In the genomic region with DNA sequence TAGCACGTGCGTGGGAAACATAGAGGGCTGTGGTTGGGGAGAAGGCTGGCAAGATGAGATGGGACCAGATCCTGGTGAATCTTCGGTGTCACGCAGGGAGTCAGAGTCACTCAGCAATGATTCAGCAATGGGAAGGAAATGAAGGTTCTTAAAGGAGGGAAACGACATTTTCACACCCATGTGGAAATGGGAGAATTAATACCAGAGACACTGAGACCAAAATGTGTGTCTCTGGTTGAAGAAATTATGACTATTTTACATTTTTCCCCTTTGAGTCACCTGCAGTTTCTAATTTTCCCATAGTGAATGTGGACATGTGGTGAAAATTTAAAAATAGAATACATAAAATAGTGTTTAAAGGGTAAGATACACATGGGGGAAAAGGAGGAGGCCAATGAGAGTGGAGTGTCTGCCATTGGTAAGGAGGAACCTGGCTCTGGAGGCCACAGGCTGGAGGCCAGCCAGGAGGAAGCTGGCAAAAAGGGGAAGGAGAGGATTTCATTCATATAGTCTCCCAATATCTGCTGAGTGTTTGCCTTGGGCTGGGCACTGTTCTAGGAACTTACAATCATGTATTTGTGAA, we compare ENCODE assay signal across 15 cellular contexts. TPM values are rescaled to one million over a fixed set of nuclear protein-coding genes. Genes with fewer than 3 reads are reported as not detected.
DNase-seq lines count a peak whose midpoint lies in the region; ATAC-seq and TF ChIP-seq lines count a peak whose summit lies in the region.
"Had no signal": no experiment of that assay in that cellular context is flagged by ENCODE, and none has a peak within 500 bp of the region (broad histone marks: within the 10 kb centered on the region; RNA-seq: fewer than 3 reads in every experiment).

No MANE protein-coding gene starts in this region.

- peak overlapping the region; percentile 50; the same call in 1 of the 2 replicates for H3K27ac Mint-ChIP-seq in HFFc6
- no peak overlapping the region for H3K27ac Mint-ChIP-seq in activated T-helper 2 cell treated with anti-CD3 and anti-CD28 coated beads, Interferon-gamma antibody, Interleukin-2, Interleukin-4, amounts not matched to agents 10 μg/mL and 5 μg/mL and 100 μg/mL, durations not matched to agents 14 hours and 24 hours and 36 hours
- H3K27ac Mint-ChIP-seq: type B pancreatic cell had no signal

- ATAC-seq in left ventricle myocardium superior (peak; percentile 70), GM21367 (IDR thresholded peaks at IDR 0.05; ENCODE audit: unreplicated experiment) (no peak), GM21390 (IDR thresholded peaks at IDR 0.05; ENCODE audit: unreplicated experiment) (no peak)
- ATAC-seq: K562 had no signal

- intact Hi-C loops in left ventricle myocardium superior (cut with micrococcal nuclease) = no loop called here
- intact Hi-C loops in activated T-helper 2 cell treated with anti-CD3 and anti-CD28 coated beads, Interferon-gamma antibody, Interleukin-2, Interleukin-4, amounts not matched to agents 10 μg/mL and 5 μg/mL and 100 μg/mL, durations not matched to agents 14 hours and 24 hours and 36 hours (cut with micrococcal nuclease) = no loop called here

- DNase-seq in A172 (ENCODE audit: low spot score) (peak; percentile 51), HFFc6 (peak; percentile 15), SKM-1 treated with dmso at 0.1 percent for 144 hours (lab: John Stamatoyannopoulos, UW; ENCODE audit: unreplicated experiment) (peak; percentile 84), left ventricle myocardium superior (peak; percentile 69), hypothalamus (lab: John Stamatoyannopoulos, UW) (no peak)
- no peak for DNase-seq in activated T-helper 2 cell treated with anti-CD3 and anti-CD28 coated beads, Interferon-gamma antibody, Interleukin-2, Interleukin-4, amounts not matched to agents 10 μg/mL and 5 μg/mL and 100 μg/mL, durations not matched to agents 14 hours and 24 hours and 36 hours (ENCODE audit: low spot score)
- DNase-seq: activated T-cell treated with anti-CD3 and anti-CD28 coated beads, Interleukin-2, amount 50 U/mL, for 1 hour; dorsolateral prefrontal cortex; NCI-H1930; NK-92 treated with Interleukin-12 subunit alpha and Interleukin-12 subunit beta, amount 100 ng/mL, for 24 hours; stimulated activated CD8-positive, alpha-beta memory T cell treated with anti-CD3 and anti-CD28 coated beads, Interleukin-4, amount 100 ng/mL, for 48 hours had no signal

- TF ChIP-seq CTCF in HFFc6 (IDR thresholded peaks at IDR 0.05) = no peak

- peaks cover 7% of the 10 kb centered on the region for H3K27me3 Mint-ChIP-seq in HFFc6 (ENCODE audit: insufficient read depth)
- peaks cover 64% of the 10 kb centered on the region for H3K27me3 Mint-ChIP-seq in activated T-helper 2 cell treated with anti-CD3 and anti-CD28 coated beads, Interferon-gamma antibody, Interleukin-2, Interleukin-4, amounts not matched to agents 10 μg/mL and 5 μg/mL and 100 μg/mL, durations not matched to agents 14 hours and 24 hours and 36 hours (ENCODE audit: low read depth)

- H3K9me3 Mint-ChIP-seq in HFFc6 = no peaks in the 10 kb centered on the region
- H3K9me3 Mint-ChIP-seq in activated T-helper 2 cell treated with anti-CD3 and anti-CD28 coated beads, Interferon-gamma antibody, Interleukin-2, Interleukin-4, amounts not matched to agents 10 μg/mL and 5 μg/mL and 100 μg/mL, durations not matched to agents 14 hours and 24 hours and 36 hours = no peaks in the 10 kb centered on the region
- H3K9me3 Mint-ChIP-seq: type B pancreatic cell had no signal

- peaks cover 15% of the 10 kb centered on the region for H3K4me1 Mint-ChIP-seq in HFFc6 (ENCODE audit: low read depth)
- peaks cover 8% of the 10 kb centered on the region for H3K4me1 Mint-ChIP-seq in activated T-helper 2 cell treated with anti-CD3 and anti-CD28 coated beads, Interferon-gamma antibody, Interleukin-2, Interleukin-4, amounts not matched to agents 10 μg/mL and 5 μg/mL and 100 μg/mL, durations not matched to agents 14 hours and 24 hours and 36 hours (ENCODE audit: low read depth)

- no peak overlapping the region for H3K4me3 Mint-ChIP-seq in HFFc6
- H3K4me3 Mint-ChIP-seq in activated T-helper 2 cell treated with anti-CD3 and anti-CD28 coated beads, Interferon-gamma antibody, Interleukin-2, Interleukin-4, amounts not matched to agents 10 μg/mL and 5 μg/mL and 100 μg/mL, durations not matched to agents 14 hours and 24 hours and 36 hours (ENCODE audit: low read depth) = no peak overlapping the region
- H3K4me3 Mint-ChIP-seq: type B pancreatic cell had no signal

- no peaks in the 10 kb centered on the region for H3K36me3 Mint-ChIP-seq in HFFc6 (ENCODE audit: low read depth)
- no peaks in the 10 kb centered on the region for H3K36me3 Mint-ChIP-seq in activated T-helper 2 cell treated with anti-CD3 and anti-CD28 coated beads, Interferon-gamma antibody, Interleukin-2, Interleukin-4, amounts not matched to agents 10 μg/mL and 5 μg/mL and 100 μg/mL, durations not matched to agents 14 hours and 24 hours and 36 hours (ENCODE audit: low read depth)
- H3K36me3 Mint-ChIP-seq: type B pancreatic cell had no signal

RNA-seq across cellular contexts. Expression of gene NRN1, which starts 17.5 kb away (rescaled TPM):
- 6.5 and 8.7 TPM in 2 replicates for total RNA-seq in A172 (2014; rRNA removed; shearing (Covaris generic))
- not detected for total RNA-seq in HFFc6 (2021; fragmentation: NEBNext Ultra II Directional; extraction: Animal tissue kit (Norgen Biotek cat#: 25700))
- total RNA-seq in left ventricle myocardium superior = 13.7 TPM
- 0.71 and 0.75 TPM in 2 replicates for total RNA-seq in activated T-helper 2 cell treated with anti-CD3 and anti-CD28 coated beads, Interferon-gamma antibody, Interleukin-2, Interleukin-4, amounts not matched to agents 10 μg/mL and 5 μg/mL and 100 μg/mL, durations not matched to agents 14 hours and 24 hours and 36 hours
- total RNA-seq: K562 had no signal

Comparison
In these comparisons a context has a peak if more than half of its experiments do, and no peak if none do; other contexts are left out.
1. DNase-seq: peak in A172 (single experiment), HFFc6 (single experiment), SKM-1 treated with dmso at 0.1 percent for 144 hours (single experiment) and left ventricle myocardium superior (single experiment); none in activated T-helper 2 cell treated with anti-CD3 and anti-CD28 coated beads, Interferon-gamma antibody, Interleukin-2, Interleukin-4, amounts not matched to agents 10 μg/mL and 5 μg/mL and 100 μg/mL, durations not matched to agents 14 hours and 24 hours and 36 hours (single experiment) and hypothalamus (0 of 51).